In the genomic region with DNA sequence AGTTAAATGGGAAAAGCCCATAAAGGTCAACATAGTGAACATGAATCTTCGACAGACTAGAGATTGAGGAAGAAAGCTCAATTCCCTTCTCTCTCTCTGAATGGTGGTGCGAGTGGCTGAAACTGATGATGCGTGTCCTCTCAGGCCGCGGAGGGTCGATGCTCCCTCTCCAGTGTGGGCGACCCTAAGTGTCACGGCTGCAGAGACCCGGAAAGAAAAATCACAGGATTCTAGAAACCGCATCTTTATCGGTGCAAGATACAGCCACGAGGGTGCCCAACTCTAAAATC, we compare ENCODE assay signal across 1 cellular context.
TF ChIP-seq lines count a peak whose summit lies in the region.

No MANE protein-coding gene starts in this region.

TF ChIP-seq in K562, 482 proteins besides CTCF, POLR2A, EP300 and RAD21 (continued from another document):
- TF ChIP-seq, protein P1, sequence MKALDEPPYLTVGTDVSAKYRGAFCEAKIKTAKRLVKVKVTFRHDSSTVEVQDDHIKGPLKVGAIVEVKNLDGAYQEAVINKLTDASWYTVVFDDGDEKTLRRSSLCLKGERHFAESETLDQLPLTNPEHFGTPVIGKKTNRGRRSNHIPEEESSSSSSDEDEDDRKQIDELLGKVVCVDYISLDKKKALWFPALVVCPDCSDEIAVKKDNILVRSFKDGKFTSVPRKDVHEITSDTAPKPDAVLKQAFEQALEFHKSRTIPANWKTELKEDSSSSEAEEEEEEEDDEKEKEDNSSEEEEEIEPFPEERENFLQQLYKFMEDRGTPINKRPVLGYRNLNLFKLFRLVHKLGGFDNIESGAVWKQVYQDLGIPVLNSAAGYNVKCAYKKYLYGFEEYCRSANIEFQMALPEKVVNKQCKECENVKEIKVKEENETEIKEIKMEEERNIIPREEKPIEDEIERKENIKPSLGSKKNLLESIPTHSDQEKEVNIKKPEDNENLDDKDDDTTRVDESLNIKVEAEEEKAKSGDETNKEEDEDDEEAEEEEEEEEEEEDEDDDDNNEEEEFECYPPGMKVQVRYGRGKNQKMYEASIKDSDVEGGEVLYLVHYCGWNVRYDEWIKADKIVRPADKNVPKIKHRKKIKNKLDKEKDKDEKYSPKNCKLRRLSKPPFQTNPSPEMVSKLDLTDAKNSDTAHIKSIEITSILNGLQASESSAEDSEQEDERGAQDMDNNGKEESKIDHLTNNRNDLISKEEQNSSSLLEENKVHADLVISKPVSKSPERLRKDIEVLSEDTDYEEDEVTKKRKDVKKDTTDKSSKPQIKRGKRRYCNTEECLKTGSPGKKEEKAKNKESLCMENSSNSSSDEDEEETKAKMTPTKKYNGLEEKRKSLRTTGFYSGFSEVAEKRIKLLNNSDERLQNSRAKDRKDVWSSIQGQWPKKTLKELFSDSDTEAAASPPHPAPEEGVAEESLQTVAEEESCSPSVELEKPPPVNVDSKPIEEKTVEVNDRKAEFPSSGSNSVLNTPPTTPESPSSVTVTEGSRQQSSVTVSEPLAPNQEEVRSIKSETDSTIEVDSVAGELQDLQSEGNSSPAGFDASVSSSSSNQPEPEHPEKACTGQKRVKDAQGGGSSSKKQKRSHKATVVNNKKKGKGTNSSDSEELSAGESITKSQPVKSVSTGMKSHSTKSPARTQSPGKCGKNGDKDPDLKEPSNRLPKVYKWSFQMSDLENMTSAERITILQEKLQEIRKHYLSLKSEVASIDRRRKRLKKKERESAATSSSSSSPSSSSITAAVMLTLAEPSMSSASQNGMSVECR (CRISPR knock-in tag; IDR thresholded peaks at IDR 0.05): 0 out of 2 replicates have a peak, but pooled peaks have one; percentile 19
